ENCODE assay signal across 2 cellular contexts in genomic region chr3:46417120-46417510, GRCh38.
TF ChIP-seq lines count a peak whose summit lies in the region.

No MANE protein-coding gene starts in this region.

TF ChIP-seq in HEK293, 187 proteins besides CTCF, POLR2A, EP300 and RAD21:
- TF ChIP-seq ZSCAN23 (tag by site-specific recombination; IDR thresholded peaks at IDR 0.05) = no peak
- TF ChIP-seq ZNF530 (tag by site-specific recombination; IDR thresholded peaks at IDR 0.05; ENCODE audit: low read depth) = no peak
- TF ChIP-seq SCRT2 (tag by site-specific recombination; IDR thresholded peaks at IDR 0.05) = peak; percentile 49; the same call in 1 of the 2 replicates

TF ChIP-seq in K562, 482 proteins besides CTCF, POLR2A, EP300 and RAD21:
- TF ChIP-seq NR2F6 (CRISPR knock-in tag; IDR thresholded peaks at IDR 0.05) (no peak), SMAD3 (CRISPR knock-in tag; conservative IDR thresholded peaks at IDR 0.05) (no peak), XRCC3 (IDR thresholded peaks at IDR 0.05) (no peak), GABPB1 (CRISPR knock-in tag; IDR thresholded peaks at IDR 0.05) (0 out of 2 replicates have a peak, but pooled peaks have one; percentile 2), SREBF2 (CRISPR knock-in tag; IDR thresholded peaks at IDR 0.05) (no peak), FUS (optimal IDR thresholded peaks at IDR 0.05; ENCODE audit: low read depth, low read length) (no peak), ZKSCAN1 (IDR thresholded peaks at IDR 0.05; ENCODE audit: low read depth, low read length) (no peak), FOXP4 (CRISPR knock-in tag; IDR thresholded peaks at IDR 0.05; ENCODE audit: borderline replicate concordance) (no peak), CHAMP1 (IDR thresholded peaks at IDR 0.05) (no peak), ZNF639 (CRISPR knock-in tag; conservative IDR thresholded peaks at IDR 0.05 in 1 of 2, IDR thresholded peaks at IDR 0.05 in 1 of 2) (0 out of 4 replicates have a peak, but pooled peaks of 1 of the 2 experiments have one; percentile 9), PBX2 (CRISPR knock-in tag; IDR thresholded peaks at IDR 0.05; ENCODE audit: low read depth) (no peak), PBX2 (tag; conservative IDR thresholded peaks at IDR 0.05; ENCODE audit: low read depth) (no peak), POLR2AphosphoS2 (IDR thresholded peaks at IDR 0.05; ENCODE audit: low read length) (no peak), BCLAF1 (IDR thresholded peaks at IDR 0.05; ENCODE audit: borderline replicate concordance in 1 of 2, control insufficient read depth in 1 of 2, low read depth in 2 of 2, low read length in 1 of 2) (no peak), FIP1L1 (IDR thresholded peaks at IDR 0.05; ENCODE audit: low read depth, low read length, poor library complexity, severe bottlenecking) (no peak)
